Comparison of ENCODE assay signal across 1 cellular context in genomic region chr20:59010995-59011873, GRCh38.
TF ChIP-seq lines count a peak whose summit lies in the region.

No MANE protein-coding gene starts in this region.

TF ChIP-seq in IMR-90, 13 proteins besides CTCF, POLR2A, EP300 and RAD21 (continued from another document):
- TF ChIP-seq NFE2L2 (IDR thresholded peaks at IDR 0.05; ENCODE audit: low read depth, low read length) = no peak
- no peak for TF ChIP-seq ELK1 (IDR thresholded peaks at IDR 0.05; ENCODE audit: borderline replicate concordance, low read depth, low read length)
- TF ChIP-seq MXI1 (IDR thresholded peaks at IDR 0.05; ENCODE audit: borderline replicate concordance, low read depth, low read length) = no peak
- TF ChIP-seq CEBPB (IDR thresholded peaks at IDR 0.05; ENCODE audit: low read depth, low read length) = no peak
- TF ChIP-seq MAZ (IDR thresholded peaks at IDR 0.05; ENCODE audit: borderline replicate concordance, low read depth, low read length) = no peak
- no peak for TF ChIP-seq BHLHE40 (IDR thresholded peaks at IDR 0.05; ENCODE audit: low read depth, low read length)
- no peak for TF ChIP-seq FOS (IDR thresholded peaks at IDR 0.05; ENCODE audit: low read depth, low read length)
- TF ChIP-seq CHD1 (IDR thresholded peaks at IDR 0.05; ENCODE audit: low read depth, low read length) = no peak
